In the genomic region with DNA sequence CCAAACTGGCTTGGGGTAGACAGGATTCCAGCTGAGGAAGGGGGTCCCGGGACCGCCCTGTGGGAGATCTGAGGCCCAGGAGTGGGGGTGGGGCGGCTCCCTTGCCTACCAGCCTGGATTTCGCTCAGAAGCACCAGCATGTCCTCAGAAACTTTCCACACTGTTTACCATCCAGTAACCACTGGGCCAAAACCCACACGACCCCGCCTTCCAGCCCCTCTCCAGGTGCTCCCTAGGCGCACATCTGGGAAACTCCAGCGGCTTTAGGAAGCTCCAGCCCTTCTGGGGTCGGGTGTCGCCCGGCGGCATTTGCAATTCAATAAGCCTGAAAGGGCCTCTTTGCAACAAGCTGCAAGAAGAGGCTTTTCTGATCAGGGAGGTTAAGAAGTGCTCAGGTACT, we compare ENCODE assay signal across 9 cellular contexts. TPM values are rescaled to one million over a fixed set of nuclear protein-coding genes. Genes with fewer than 3 reads are reported as not detected.
DNase-seq lines count a peak whose midpoint lies in the region; ATAC-seq, FAIRE-seq and TF ChIP-seq lines count a peak whose summit lies in the region.
"Had no signal": no experiment of that assay in that cellular context is flagged by ENCODE, and none has a peak within 500 bp of the region (broad histone marks: within the 10 kb centered on the region; RNA-seq: fewer than 3 reads in every experiment).

No MANE protein-coding gene starts in this region.

- TF ChIP-seq EP300 in SK-N-SH (IDR thresholded peaks at IDR 0.05; ENCODE audit: borderline replicate concordance in 1 of 2, low read depth in 1 of 2, low read length in 1 of 2), result no peak
- TF ChIP-seq EP300 in upper lobe of left lung (IDR thresholded peaks at IDR 0.05), result no peak

- no peaks in the 10 kb centered on the region for H3K9me2 ChIP-seq in SK-N-SH

- H2AFZ ChIP-seq in SK-N-SH (ENCODE audit: low read depth), result no peak overlapping the region

- no peaks in the 10 kb centered on the region for H3K36me3 ChIP-seq in SK-N-SH (replicated peaks in 1 of 2; ENCODE audit: control insufficient read depth in 1 of 2, insufficient read depth in 2 of 2, low read length in 1 of 2)
- H3K36me3 ChIP-seq in duodenal mucosa (ENCODE audit: control insufficient read depth in 1 of 2, insufficient read depth in 2 of 2, low read length in 2 of 2), result peaks cover 0 to 2% of the 10 kb centered on the region in 2 donors
- no peaks in the 10 kb centered on the region for H3K36me3 ChIP-seq in lower lobe of right lung
- H3K36me3 ChIP-seq in upper lobe of left lung, result no peaks in the 10 kb centered on the region

- TF ChIP-seq POLR2A in upper lobe of left lung (IDR thresholded peaks at IDR 0.05) (no peak), H54 (IDR thresholded peaks at IDR 0.05; ENCODE audit: low read depth, low read length) (no peak)

- no peak for TF ChIP-seq RAD21 in SK-N-SH (IDR thresholded peaks at IDR 0.05; ENCODE audit: low read length)

- peaks cover 0 to 10% of the 10 kb centered on the region in 2 experiments; a peak in 2 of 4 replicates for H3K4me1 ChIP-seq in SK-N-SH (ENCODE audit: control insufficient read depth in 1 of 2, insufficient read depth in 2 of 2, low read depth in 1 of 2, low read length in 1 of 2)
- H3K4me1 ChIP-seq in duodenal mucosa (ENCODE audit: control insufficient read depth in 1 of 2, insufficient read depth in 2 of 2, low read length in 2 of 2), result peaks cover 28 to 48% of the 10 kb centered on the region in 2 donors
- peaks cover 57% of the 10 kb centered on the region for H3K4me1 ChIP-seq in lower lobe of right lung
- H3K4me1 ChIP-seq in upper lobe of left lung, result peaks cover 25 to 69% (median 42%) of the 10 kb centered on the region in 4 donors

- H3K27ac ChIP-seq in SK-N-SH (ENCODE audit: low read depth in 2 of 2, low read length in 1 of 2), result no peak overlapping the region
- no peak overlapping the region for H3K27ac ChIP-seq in duodenal mucosa (ENCODE audit: low read depth, low read length)
- H3K27ac ChIP-seq in lower lobe of right lung, result peak overlapping the region; percentile 78
- H3K27ac ChIP-seq in upper lobe of left lung, result peak overlapping the region; percentile 66 to 80 (median 76)

- CTCF ChIA-PET in SK-N-SH (lab: Yijun Ruan, JAX), result interaction anchor here (1.4 to 2.0 kb wide), 3 partner anchors 15 to 150 kb away, joined by 4 to 10 read pairs (median 6); no protein-coding TSS in a partner anchor

- H3K79me2 ChIP-seq in SK-N-SH (ENCODE audit: insufficient read depth), result peaks cover 16% of the 10 kb centered on the region; the same call in 1 of the 2 replicates

- H3K9me3 ChIP-seq in SK-N-SH (no peaks in the 10 kb centered on the region), duodenal mucosa (ENCODE audit: control insufficient read depth in 1 of 2, low read length in 2 of 2) (no peaks in the 10 kb centered on the region), lower lobe of right lung (no peaks in the 10 kb centered on the region), upper lobe of left lung (no peaks in the 10 kb centered on the region)

- FAIRE-seq in H54 (lab: Jason Lieb, UNC), result no peak

- WGBS in SK-N-SH (ENCODE audit: low lambda C conversion rate), result 77% methylated on average over 5 of the region's 12 CpGs
- 21 to 25% methylated on average over 7 to 12 of the region's 12 CpGs for WGBS in upper lobe of left lung, 2 donors

- no peaks in the 10 kb centered on the region for H3K27me3 ChIP-seq in SK-N-SH (ENCODE audit: insufficient read depth)
- H3K27me3 ChIP-seq in duodenal mucosa (ENCODE audit: control insufficient read depth in 1 of 2, insufficient read depth in 2 of 2, low read length in 2 of 2), result peaks cover 14 to 27% of the 10 kb centered on the region in 2 donors
- H3K27me3 ChIP-seq in lower lobe of right lung (ENCODE audit: low read depth), result peaks cover 52% of the 10 kb centered on the region
- peaks cover 0 to 20% (median 10%) of the 10 kb centered on the region in 4 donors for H3K27me3 ChIP-seq in upper lobe of left lung

- no peaks in the 10 kb centered on the region for H4K20me1 ChIP-seq in SK-N-SH (ENCODE audit: insufficient read depth)

- no peak for ATAC-seq in SK-N-SH treated with all-trans-retinoic acid at 6 μM for 48 hours
- ATAC-seq in lower lobe of right lung, result no peak
- no peak for ATAC-seq in upper lobe of left lung (ENCODE audit: low FRiP score in 2 of 2)
- no peak for ATAC-seq in HG03175 (IDR thresholded peaks at IDR 0.05; ENCODE audit: unreplicated experiment)

- POLR2A ChIA-PET in SK-N-SH (lab: Yijun Ruan, JAX), result no interaction called here

- no peak overlapping the region for H3K4me3 ChIP-seq in SK-N-SH (ENCODE audit: low read depth in 2 of 2, low read length in 1 of 2)
- peak overlapping the region; percentile 26 to 41 for H3K4me3 ChIP-seq in duodenal mucosa (ENCODE audit: low read depth in 1 of 2, low read length in 2 of 2)
- H3K4me3 ChIP-seq in lower lobe of right lung, result peak overlapping the region; percentile 24
- peak overlapping the region in 3 of 4 donors; percentile 11 to 36 (median 13) for H3K4me3 ChIP-seq in upper lobe of left lung

- DNase-seq in SK-N-SH, result no peak
- DNase-seq in lower lobe of right lung, result no peak
- no peak for DNase-seq in upper lobe of left lung
- DNase-seq in H54 (ENCODE audit: insufficient read length, low spot score), result no peak
- no peak for DNase-seq in GF-D8 (lab: John Stamatoyannopoulos, UW)
- DNase-seq: stimulated activated CD8-positive, alpha-beta memory T cell treated with anti-CD3 and anti-CD28 coated beads, Interleukin-4, amount 100 ng/mL, for 48 hours had no signal

- TF ChIP-seq CTCF in SK-N-SH (IDR thresholded peaks at IDR 0.05) (no peak), lower lobe of right lung (IDR thresholded peaks at IDR 0.05) (no peak), upper lobe of left lung (IDR thresholded peaks at IDR 0.05) (no peak)

- intact Hi-C loops in lower lobe of right lung (cut with DNase I), result no loop called here

- no peak overlapping the region for H3K9ac ChIP-seq in SK-N-SH
- peak overlapping the region; percentile 12 to 25 for H3K9ac ChIP-seq in duodenal mucosa (ENCODE audit: low read depth in 1 of 2, low read length in 2 of 2)

- H3K4me2 ChIP-seq in SK-N-SH, result peak overlapping the region; percentile 33; the same call in 1 of the 2 replicates

- H3F3A ChIP-seq in SK-N-SH (replicated peaks; ENCODE audit: insufficient read depth), result peaks cover 1% of the 10 kb centered on the region

TF ChIP-seq in SK-N-SH, 30 proteins besides CTCF, POLR2A, EP300 and RAD21 (continues in another document):
- TF ChIP-seq, protein P1, sequence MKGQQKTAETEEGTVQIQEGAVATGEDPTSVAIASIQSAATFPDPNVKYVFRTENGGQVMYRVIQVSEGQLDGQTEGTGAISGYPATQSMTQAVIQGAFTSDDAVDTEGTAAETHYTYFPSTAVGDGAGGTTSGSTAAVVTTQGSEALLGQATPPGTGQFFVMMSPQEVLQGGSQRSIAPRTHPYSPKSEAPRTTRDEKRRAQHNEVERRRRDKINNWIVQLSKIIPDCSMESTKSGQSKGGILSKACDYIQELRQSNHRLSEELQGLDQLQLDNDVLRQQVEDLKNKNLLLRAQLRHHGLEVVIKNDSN (IDR thresholded peaks at IDR 0.05; ENCODE audit: borderline replicate concordance, low read depth), result no peak
- TF ChIP-seq, protein P2, sequence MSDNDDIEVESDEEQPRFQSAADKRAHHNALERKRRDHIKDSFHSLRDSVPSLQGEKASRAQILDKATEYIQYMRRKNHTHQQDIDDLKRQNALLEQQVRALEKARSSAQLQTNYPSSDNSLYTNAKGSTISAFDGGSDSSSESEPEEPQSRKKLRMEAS (IDR thresholded peaks at IDR 0.05; ENCODE audit: low read depth), result no peak
- TF ChIP-seq SMC3 (IDR thresholded peaks at IDR 0.05; ENCODE audit: low read depth, low read length), result no peak
- no peak for TF ChIP-seq FOXJ3 (CRISPR knock-in tag; IDR thresholded peaks at IDR 0.05)

TF ChIP-seq in SK-N-SH treated with all-trans-retinoic acid at 6 μM for 48 hours, 23 proteins besides CTCF, POLR2A, EP300 and RAD21 (continues in another document):
- TF ChIP-seq ZNF8 (CRISPR knock-in tag; IDR thresholded peaks at IDR 0.05), result no peak
- TF ChIP-seq, protein P3, sequence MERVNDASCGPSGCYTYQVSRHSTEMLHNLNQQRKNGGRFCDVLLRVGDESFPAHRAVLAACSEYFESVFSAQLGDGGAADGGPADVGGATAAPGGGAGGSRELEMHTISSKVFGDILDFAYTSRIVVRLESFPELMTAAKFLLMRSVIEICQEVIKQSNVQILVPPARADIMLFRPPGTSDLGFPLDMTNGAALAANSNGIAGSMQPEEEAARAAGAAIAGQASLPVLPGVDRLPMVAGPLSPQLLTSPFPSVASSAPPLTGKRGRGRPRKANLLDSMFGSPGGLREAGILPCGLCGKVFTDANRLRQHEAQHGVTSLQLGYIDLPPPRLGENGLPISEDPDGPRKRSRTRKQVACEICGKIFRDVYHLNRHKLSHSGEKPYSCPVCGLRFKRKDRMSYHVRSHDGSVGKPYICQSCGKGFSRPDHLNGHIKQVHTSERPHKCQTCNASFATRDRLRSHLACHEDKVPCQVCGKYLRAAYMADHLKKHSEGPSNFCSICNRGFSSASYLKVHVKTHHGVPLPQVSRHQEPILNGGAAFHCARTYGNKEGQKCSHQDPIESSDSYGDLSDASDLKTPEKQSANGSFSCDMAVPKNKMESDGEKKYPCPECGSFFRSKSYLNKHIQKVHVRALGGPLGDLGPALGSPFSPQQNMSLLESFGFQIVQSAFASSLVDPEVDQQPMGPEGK (CRISPR knock-in tag; IDR thresholded peaks at IDR 0.05; ENCODE audit: borderline replicate concordance), result no peak
- TF ChIP-seq BACH2 (CRISPR knock-in tag; IDR thresholded peaks at IDR 0.05; ENCODE audit: borderline replicate concordance), result no peak
- TF ChIP-seq, protein P4, sequence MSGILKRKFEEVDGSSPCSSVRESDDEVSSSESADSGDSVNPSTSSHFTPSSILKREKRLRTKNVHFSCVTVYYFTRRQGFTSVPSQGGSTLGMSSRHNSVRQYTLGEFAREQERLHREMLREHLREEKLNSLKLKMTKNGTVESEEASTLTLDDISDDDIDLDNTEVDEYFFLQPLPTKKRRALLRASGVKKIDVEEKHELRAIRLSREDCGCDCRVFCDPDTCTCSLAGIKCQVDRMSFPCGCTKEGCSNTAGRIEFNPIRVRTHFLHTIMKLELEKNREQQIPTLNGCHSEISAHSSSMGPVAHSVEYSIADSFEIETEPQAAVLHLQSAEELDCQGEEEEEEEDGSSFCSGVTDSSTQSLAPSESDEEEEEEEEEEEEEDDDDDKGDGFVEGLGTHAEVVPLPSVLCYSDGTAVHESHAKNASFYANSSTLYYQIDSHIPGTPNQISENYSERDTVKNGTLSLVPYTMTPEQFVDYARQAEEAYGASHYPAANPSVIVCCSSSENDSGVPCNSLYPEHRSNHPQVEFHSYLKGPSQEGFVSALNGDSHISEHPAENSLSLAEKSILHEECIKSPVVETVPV (CRISPR knock-in tag; IDR thresholded peaks at IDR 0.05), result no peak
- TF ChIP-seq OSR1 (CRISPR knock-in tag; IDR thresholded peaks at IDR 0.05), result no peak
- TF ChIP-seq ZFP3 (CRISPR knock-in tag; IDR thresholded peaks at IDR 0.05), result no peak
- no peak for TF ChIP-seq GLIS3 (CRISPR knock-in tag; IDR thresholded peaks at IDR 0.05)
- no peak for TF ChIP-seq ZFP30 (CRISPR knock-in tag; IDR thresholded peaks at IDR 0.05)

RNA-seq across cellular contexts. Expression of a gene that starts 4.6 kb away (rescaled TPM):
- 7.0 and 11.0 TPM in 2 replicates for polyA plus RNA-seq in SK-N-SH (2012; rRNA removed)
- 4.2 and 5.7 TPM in 2 replicates for polyA plus RNA-seq in SK-N-SH (2012; cell fraction: cytosol; rRNA removed)
- polyA plus RNA-seq in SK-N-SH (2012; cell fraction: nucleus; rRNA removed), result 33.7 and 42.4 TPM in 2 replicates
- total RNA-seq in lower lobe of right lung (8.7 TPM), upper lobe of left lung (10 to 100 TPM in 5 of 6 donors, 1 to 10 TPM in 1; 6.3 to 18.6 (median 14.9) TPM)

Comparison
In these comparisons a context has a peak if more than half of its experiments do, and no peak if none do; other contexts are left out.
1. H3K27ac ChIP-seq: peak in lower lobe of right lung (single experiment) and upper lobe of left lung (4 of 4); none in SK-N-SH (0 of 2) and duodenal mucosa (single experiment).
2. H3K4me3 ChIP-seq: peak in duodenal mucosa (2 of 2), lower lobe of right lung (single experiment) and upper lobe of left lung (3 of 4); none in SK-N-SH (0 of 2).